In the genomic region with DNA sequence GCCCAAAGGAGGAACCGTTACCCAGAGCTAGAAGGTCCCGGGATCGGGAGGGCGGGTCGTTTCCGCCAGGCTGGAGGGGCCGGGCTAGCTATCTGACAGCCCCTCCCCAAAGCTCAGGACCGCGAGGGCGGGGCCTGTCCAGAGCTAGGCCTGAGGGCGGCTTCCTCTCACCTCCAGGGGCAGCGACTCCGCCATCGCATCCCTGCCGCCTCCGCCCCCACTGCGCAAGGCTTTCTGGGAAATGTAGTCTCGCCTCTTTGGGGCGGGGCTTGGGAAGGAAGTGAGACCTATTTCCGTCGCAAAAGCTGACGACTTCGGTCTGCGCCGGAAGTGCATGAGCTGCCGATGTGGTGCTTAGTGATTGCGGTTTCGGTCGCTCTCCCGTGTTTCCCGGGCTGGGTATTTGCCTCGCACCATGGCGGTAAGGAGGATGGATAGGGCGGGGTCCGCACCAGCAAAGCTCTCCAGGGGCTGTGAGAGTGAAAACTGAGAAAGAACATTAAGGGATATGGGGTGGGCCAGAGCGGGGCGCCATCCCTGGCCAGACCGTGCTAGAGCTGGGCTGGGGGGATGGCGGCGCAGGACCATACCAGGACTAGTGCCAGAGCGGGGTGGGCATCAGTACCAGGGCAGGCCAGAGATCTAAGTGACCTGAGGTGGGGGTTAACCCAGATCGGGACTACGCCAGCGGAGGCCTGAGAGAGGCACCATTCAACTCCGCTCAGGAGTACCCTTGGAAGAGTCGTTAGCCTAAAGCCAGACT, we compare ENCODE assay signal across 1 cellular context.
TF ChIP-seq lines count a peak whose summit lies in the region.

Gene TMEM208 (plus strand): TSS at position 327 of the 763 bp plus-strand sequence. CDS start 89 bp downstream, at position 416.

TF ChIP-seq in WTC11, 78 proteins besides CTCF, POLR2A, EP300 and RAD21 (continued from another document):
- no peak for TF ChIP-seq ZNF219 (CRISPR knock-in tag; IDR thresholded peaks at IDR 0.05; ENCODE audit: borderline replicate concordance)
- TF ChIP-seq ETV6 (CRISPR knock-in tag; IDR thresholded peaks at IDR 0.05), result peak; percentile 36; the same call in 1 of the 2 replicates
- peak; percentile 100 for TF ChIP-seq CREM (CRISPR knock-in tag; IDR thresholded peaks at IDR 0.05)
- TF ChIP-seq, protein P1, sequence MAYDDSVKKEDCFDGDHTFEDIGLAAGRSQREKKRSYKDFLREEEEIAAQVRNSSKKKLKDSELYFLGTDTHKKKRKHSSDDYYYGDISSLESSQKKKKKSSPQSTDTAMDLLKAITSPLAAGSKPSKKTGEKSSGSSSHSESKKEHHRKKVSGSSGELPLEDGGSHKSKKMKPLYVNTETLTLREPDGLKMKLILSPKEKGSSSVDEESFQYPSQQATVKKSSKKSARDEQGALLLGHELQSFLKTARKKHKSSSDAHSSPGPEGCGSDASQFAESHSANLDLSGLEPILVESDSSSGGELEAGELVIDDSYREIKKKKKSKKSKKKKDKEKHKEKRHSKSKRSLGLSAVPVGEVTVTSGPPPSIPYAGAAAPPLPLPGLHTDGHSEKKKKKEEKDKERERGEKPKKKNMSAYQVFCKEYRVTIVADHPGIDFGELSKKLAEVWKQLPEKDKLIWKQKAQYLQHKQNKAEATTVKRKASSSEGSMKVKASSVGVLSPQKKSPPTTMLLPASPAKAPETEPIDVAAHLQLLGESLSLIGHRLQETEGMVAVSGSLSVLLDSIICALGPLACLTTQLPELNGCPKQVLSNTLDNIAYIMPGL (CRISPR knock-in tag; IDR thresholded peaks at IDR 0.05), result peak; percentile 43; the same call in 1 of the 2 replicates
- TF ChIP-seq E2F4 (CRISPR knock-in tag; IDR thresholded peaks at IDR 0.05; ENCODE audit: borderline replicate concordance, low read depth), result no peak
- TF ChIP-seq FOXK1 (CRISPR knock-in tag; IDR thresholded peaks at IDR 0.05), result peak; percentile 94
- no peak for TF ChIP-seq PRDM15 (CRISPR knock-in tag; IDR thresholded peaks at IDR 0.05)
- 0 out of 2 replicates have a peak, but pooled peaks have one; percentile 17 for TF ChIP-seq USF2 (CRISPR knock-in tag; IDR thresholded peaks at IDR 0.05)
- peak; percentile 93 for TF ChIP-seq GABPB1 (CRISPR knock-in tag; IDR thresholded peaks at IDR 0.05)
- TF ChIP-seq CREB1 (CRISPR knock-in tag; IDR thresholded peaks at IDR 0.05), result peak; percentile 93
- peak; percentile 46; the same call in 1 of the 2 replicates for TF ChIP-seq TEAD1 (CRISPR knock-in tag; IDR thresholded peaks at IDR 0.05)
- no peak for TF ChIP-seq ZNF396 (CRISPR knock-in tag; IDR thresholded peaks at IDR 0.05; ENCODE audit: borderline replicate concordance)
- no peak for TF ChIP-seq GRHL2 (CRISPR knock-in tag; IDR thresholded peaks at IDR 0.05; ENCODE audit: insufficient replicate concordance, severe bottlenecking)
- TF ChIP-seq GTF2I (CRISPR knock-in tag; conservative IDR thresholded peaks at IDR 0.05), result no peak
- no peak for TF ChIP-seq ZNF232 (CRISPR knock-in tag; IDR thresholded peaks at IDR 0.05)
- 0 out of 2 replicates have a peak, but pooled peaks have one; percentile 39 for TF ChIP-seq CBFB (CRISPR knock-in tag; IDR thresholded peaks at IDR 0.05; ENCODE audit: low read depth)
